7 cellular contexts compared by ENCODE assay signal in the genomic region with DNA sequence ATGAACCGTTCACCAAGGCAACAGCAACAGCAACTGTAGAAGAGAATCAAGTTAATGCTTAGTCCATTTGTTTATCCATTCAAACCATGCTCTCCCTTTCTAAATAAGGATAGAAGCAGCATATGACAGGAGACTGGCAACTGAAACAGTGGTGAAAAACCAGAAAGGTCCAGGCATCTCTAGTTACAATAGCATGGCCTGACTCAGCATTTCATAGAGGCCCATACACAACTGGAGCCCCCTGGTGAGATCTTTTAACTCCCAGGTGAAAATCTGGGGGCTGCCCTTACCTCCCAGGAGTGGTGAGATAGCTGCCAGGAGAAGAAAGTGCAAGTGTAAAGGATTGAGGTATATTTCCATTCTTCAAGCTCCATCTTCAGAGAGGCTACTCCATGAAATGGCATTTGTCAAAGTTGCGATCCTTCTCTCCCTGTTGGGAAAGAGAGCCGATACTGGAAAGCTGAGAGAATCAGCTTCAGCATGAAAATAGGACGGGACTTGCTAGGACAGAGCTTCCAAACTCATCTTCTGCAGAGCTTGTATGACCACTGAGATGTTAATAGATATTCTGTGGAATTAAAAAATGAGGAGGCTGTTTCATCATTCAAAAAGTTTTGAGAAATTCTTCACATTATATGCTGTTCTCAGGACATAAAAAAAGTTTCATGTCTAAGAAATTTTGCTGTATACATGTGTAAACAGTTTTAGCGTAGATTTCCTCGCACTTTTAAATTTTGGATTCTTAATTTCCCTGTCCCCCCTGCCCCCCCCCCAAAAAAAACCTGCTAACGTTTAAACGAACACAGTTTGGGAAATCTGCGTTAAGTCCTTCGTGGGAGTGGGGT. TPM values are rescaled to one million over a fixed set of nuclear protein-coding genes. Genes with fewer than 3 reads are reported as not detected.
DNase-seq lines count a peak whose midpoint lies in the region; ATAC-seq, FAIRE-seq and TF ChIP-seq lines count a peak whose summit lies in the region.

No MANE protein-coding gene starts in this region.

- DNase-seq in H7 (peak; percentile 51), NCI-H146 treated with DMSO at 0.1 percent for 48 hours (lab: John Stamatoyannopoulos, UW; ENCODE audit: unreplicated experiment) (peak; percentile 49), dorsolateral prefrontal cortex (no peak), omental fat pad (ENCODE audit: low spot score) (no peak), RCC 7860 (ENCODE audit: low spot score) (no peak), mucosa of descending colon (no peak), Karpas-422 (no peak)

- FAIRE-seq in RCC 7860 (lab: Jason Lieb, UNC): no peak

- no peaks in the 10 kb centered on the region for H3K9me2 ChIP-seq in Karpas-422 (replicated peaks; ENCODE audit: insufficient read depth, low read length)

- peak; percentile 3 for ATAC-seq in omental fat pad (ENCODE audit: low FRiP score)
- ATAC-seq in mucosa of descending colon: no peak

- TF ChIP-seq CTCF in dorsolateral prefrontal cortex (IDR thresholded peaks at IDR 0.05 in 54 of 56, conservative IDR thresholded peaks at IDR 0.05 in 2 of 56; ENCODE audit: low read depth in 1 of 56, partially characterized antibody in 56 of 56): peak in 2 of 56 donors; percentile 6 to 16
- TF ChIP-seq CTCF in omental fat pad (IDR thresholded peaks at IDR 0.05): no peak
- TF ChIP-seq CTCF in mucosa of descending colon (IDR thresholded peaks at IDR 0.05): no peak

- no peaks in the 10 kb centered on the region for H3K79me2 ChIP-seq in Karpas-422 (ENCODE audit: low read length)

- H3K27me3 ChIP-seq in H7 (ENCODE audit: control insufficient read depth, insufficient read depth, low read length) (no peaks in the 10 kb centered on the region), dorsolateral prefrontal cortex (no peaks in the 10 kb centered on the region), Karpas-422 (ENCODE audit: low read length) (no peaks in the 10 kb centered on the region)

- H2AFZ ChIP-seq in Karpas-422 (ENCODE audit: low read length): no peak overlapping the region

- H3K9me3 ChIP-seq in mucosa of descending colon: no peaks in the 10 kb centered on the region
- no peaks in the 10 kb centered on the region for H3K9me3 ChIP-seq in Karpas-422 (ENCODE audit: low read length)

- intact Hi-C loops in dorsolateral prefrontal cortex (cut with DNase I): loop anchor here (5.0 to 10.0 kb wide), 4 partner anchors 34 to 139 kb away; a partner anchor contains a TSS
- intact Hi-C loops in mucosa of descending colon (cut with DNase I, micrococcal nuclease): loop anchor here (10.0 kb wide), 2 partner anchors 89 to 139 kb away; no protein-coding TSS in a partner anchor

- no peak overlapping the region for H3K9ac ChIP-seq in Karpas-422 (ENCODE audit: low read length)

- no peaks in the 10 kb centered on the region for H3K36me3 ChIP-seq in H7 (replicated peaks; ENCODE audit: control insufficient read depth, insufficient read depth, low read length)
- no peaks in the 10 kb centered on the region for H3K36me3 ChIP-seq in mucosa of descending colon (ENCODE audit: low read depth)
- no peaks in the 10 kb centered on the region for H3K36me3 ChIP-seq in Karpas-422 (ENCODE audit: insufficient read depth, low read length)

- H4K20me1 ChIP-seq in Karpas-422 (ENCODE audit: insufficient read depth, low read depth, low read length): no peaks in the 10 kb centered on the region

- H3K27ac ChIP-seq in dorsolateral prefrontal cortex: peak overlapping the region in 54 of 59 donors; percentile 3 to 86 (median 62)
- H3K27ac ChIP-seq in Karpas-422 (ENCODE audit: low read length): no peak overlapping the region

- no peak overlapping the region for H3K4me2 ChIP-seq in Karpas-422 (ENCODE audit: low read depth, low read length, poor library complexity, severe bottlenecking)

- H3K4me1 ChIP-seq in mucosa of descending colon (ENCODE audit: low read depth) (no peaks in the 10 kb centered on the region), Karpas-422 (ENCODE audit: low read length) (no peaks in the 10 kb centered on the region)

- no peak overlapping the region for H3K4me3 ChIP-seq in H7 (ENCODE audit: insufficient read depth, low read depth, low read length)
- H3K4me3 ChIP-seq in dorsolateral prefrontal cortex: peak overlapping the region in 5 of 59 donors; percentile 5 to 32 (median 21)
- no peak overlapping the region for H3K4me3 ChIP-seq in mucosa of descending colon
- no peak overlapping the region for H3K4me3 ChIP-seq in Karpas-422 (ENCODE audit: low read length)

RNA-seq across cellular contexts. Expression of a gene that starts 10.9 kb away (rescaled TPM):
- 2.0 and 3.0 TPM in 2 replicates for total RNA-seq in H7 (2014; rRNA removed; shearing (Covaris generic))
- total RNA-seq in dorsolateral prefrontal cortex (10 to 100 TPM in 45 of 120 experiments, 1 to 10 TPM in 75; 5.7 to 16.8 (median 9.4) TPM), omental fat pad (1 to 10 TPM in 3 of 4 donors, under 1 TPM in 1; 0.60 to 4.0 (median 1.2) TPM), mucosa of descending colon (1 to 10 TPM in 2 of 3 donors, under 1 TPM in 1; 0.46 to 2.0 (median 1.0) TPM)
- total RNA-seq in Karpas-422 (2014; rRNA removed; shearing (Covaris generic); ENCODE audit: low replicate concordance): 0.14 and 0.34 TPM in 2 replicates

Comparison
In these comparisons a context has a peak if more than half of its experiments do, and no peak if none do; other contexts are left out.
1. DNase-seq: peak in H7 (single experiment) and NCI-H146 treated with DMSO at 0.1 percent for 48 hours (single experiment); none in dorsolateral prefrontal cortex (0 of 10), omental fat pad (single experiment), RCC 7860 (single experiment), mucosa of descending colon (0 of 3) and Karpas-422 (single experiment).